Comparison of ENCODE assay signal across 16 cellular contexts in genomic region chr4:76729991-76730390, GRCh38.
"Had no signal": no experiment of that assay in that cellular context is flagged by ENCODE, and none has a peak within 500 bp of the region (broad histone marks: within the 10 kb centered on the region; RNA-seq: fewer than 3 reads in every experiment).

No MANE protein-coding gene starts in this region.

- H3K79me2 ChIP-seq: parathyroid adenoma had no signal

- H3K4me1 ChIP-seq: esophagus squamous epithelium, gastrocnemius medialis had no signal

- DNase-seq: activated CD4-positive, alpha-beta T cell treated with anti-CD3 and anti-CD28 coated beads, Interleukin-2, amount 50 U/mL, for 48 hours; activated CD8-positive, alpha-beta memory T cell treated with anti-CD3 and anti-CD28 coated beads, Interleukin-2, amount 10 ng/mL, durations not matched to agents 7 days and 5 days; activated effector memory CD4-positive, alpha-beta T cell treated with anti-CD3 and anti-CD28 coated beads, Interleukin-2, amount 50 U/mL, for 16 hours; activated T-cell treated with anti-CD3 and anti-CD28 coated beads, Interleukin-2, amount 50 U/mL, for 24 hours; anterior cingulate cortex; esophagus squamous epithelium; gastrocnemius medialis; heart right ventricle; kidney glomerular epithelial cell; retina; small intestine; tibial artery had no signal

- H3K9me3 Mint-ChIP-seq: activated naive CD4-positive, alpha-beta T cell treated with anti-CD3 and anti-CD28 coated beads, Interleukin-2, amount 50 U/mL, for 72 hours; activated T-cell treated with anti-CD3 and anti-CD28 coated beads, Interleukin-2, amount 50 U/mL, for 24 hours; stimulated activated effector memory CD8-positive, alpha-beta T cell treated with anti-CD3 and anti-CD28 coated beads, Interleukin-12 subunit alpha, Interleukin-12 subunit beta, amount 100 ng/mL, for 72 hours had no signal

- H3K4me3 Mint-ChIP-seq: activated CD8-positive, alpha-beta memory T cell treated with anti-CD3 and anti-CD28 coated beads, Interleukin-2, amount 10 ng/mL, durations not matched to agents 7 days and 5 days; activated T-cell treated with anti-CD3 and anti-CD28 coated beads, Interleukin-2, amount 50 U/mL, for 24 hours; stimulated activated effector memory CD8-positive, alpha-beta T cell treated with anti-CD3 and anti-CD28 coated beads, Interleukin-12 subunit alpha, Interleukin-12 subunit beta, amount 100 ng/mL, for 72 hours had no signal

- H3K27ac Mint-ChIP-seq: activated CD8-positive, alpha-beta memory T cell treated with anti-CD3 and anti-CD28 coated beads, Interleukin-2, amount 10 ng/mL, durations not matched to agents 7 days and 5 days; activated naive CD4-positive, alpha-beta T cell treated with anti-CD3 and anti-CD28 coated beads, Interleukin-2, amount 50 U/mL, for 72 hours; activated T-cell treated with anti-CD3 and anti-CD28 coated beads, Interleukin-2, amount 50 U/mL, for 24 hours; stimulated activated effector memory CD8-positive, alpha-beta T cell treated with anti-CD3 and anti-CD28 coated beads, Interleukin-12 subunit alpha, Interleukin-12 subunit beta, amount 100 ng/mL, for 72 hours had no signal

- H3K9ac ChIP-seq: parathyroid adenoma had no signal

- H3K4me3 ChIP-seq: esophagus squamous epithelium, gastrocnemius medialis, heart right ventricle, tibial artery had no signal

- H2AFZ ChIP-seq: parathyroid adenoma had no signal

- H3K27me3 ChIP-seq: esophagus squamous epithelium, gastrocnemius medialis, heart right ventricle, tibial artery had no signal

- ATAC-seq: activated CD4-positive, CD25-positive, alpha-beta regulatory T cell treated with anti-CD3 and anti-CD28 coated beads, Interleukin-2, amount 50 U/mL, for 24 hours; activated CD8-positive, alpha-beta memory T cell treated with anti-CD3 and anti-CD28 coated beads, Interleukin-2, amount 10 ng/mL, durations not matched to agents 7 days and 5 days; activated naive CD4-positive, alpha-beta T cell treated with anti-CD3 and anti-CD28 coated beads, Interleukin-2, amount 50 U/mL, for 72 hours; gastrocnemius medialis; heart right ventricle; stimulated activated effector memory CD8-positive, alpha-beta T cell treated with anti-CD3 and anti-CD28 coated beads, Interleukin-12 subunit alpha, Interleukin-12 subunit beta, amount 100 ng/mL, for 72 hours had no signal

- H3K36me3 Mint-ChIP-seq: activated CD8-positive, alpha-beta memory T cell treated with anti-CD3 and anti-CD28 coated beads, Interleukin-2, amount 10 ng/mL, durations not matched to agents 7 days and 5 days; activated naive CD4-positive, alpha-beta T cell treated with anti-CD3 and anti-CD28 coated beads, Interleukin-2, amount 50 U/mL, for 72 hours; stimulated activated effector memory CD8-positive, alpha-beta T cell treated with anti-CD3 and anti-CD28 coated beads, Interleukin-12 subunit alpha, Interleukin-12 subunit beta, amount 100 ng/mL, for 72 hours had no signal

- H3K27ac ChIP-seq: esophagus squamous epithelium, gastrocnemius medialis, heart right ventricle, parathyroid adenoma had no signal

- H3K4me1 Mint-ChIP-seq: activated CD8-positive, alpha-beta memory T cell treated with anti-CD3 and anti-CD28 coated beads, Interleukin-2, amount 10 ng/mL, durations not matched to agents 7 days and 5 days; stimulated activated effector memory CD8-positive, alpha-beta T cell treated with anti-CD3 and anti-CD28 coated beads, Interleukin-12 subunit alpha, Interleukin-12 subunit beta, amount 100 ng/mL, for 72 hours had no signal

- H3K36me3 ChIP-seq: gastrocnemius medialis, heart right ventricle had no signal

- H3K9me3 ChIP-seq: esophagus squamous epithelium, gastrocnemius medialis, heart right ventricle, tibial artery had no signal
